16 cellular contexts compared by ENCODE assay signal in genomic region chr9:8114826-8115225, GRCh38.
DNase-seq lines count a peak whose midpoint lies in the region; ATAC-seq lines count a peak whose summit lies in the region.
"Had no signal": no experiment of that assay in that cellular context is flagged by ENCODE, and none has a peak within 500 bp of the region (broad histone marks: within the 10 kb centered on the region; RNA-seq: fewer than 3 reads in every experiment).

No MANE protein-coding gene starts in this region.

- peaks cover 3% of the 10 kb centered on the region for H3K9me3 Mint-ChIP-seq in activated CD8-positive, alpha-beta memory T cell treated with anti-CD3 and anti-CD28 coated beads, Interleukin-2, amount 10 ng/mL, durations not matched to agents 7 days and 5 days (ENCODE audit: low read depth)
- H3K9me3 Mint-ChIP-seq in activated naive CD8-positive, alpha-beta T cell treated with anti-CD3 and anti-CD28 coated beads, Interleukin-2, amount 50 U/mL, for 24 hours = peaks cover 4% of the 10 kb centered on the region
- H3K9me3 Mint-ChIP-seq in activated naive CD8-positive, alpha-beta T cell treated with anti-CD3 and anti-CD28 coated beads for 36 hours = no peaks in the 10 kb centered on the region
- H3K9me3 Mint-ChIP-seq in dendritic cell treated with granulocyte-macrophage colony-stimulating factor and Interleukin-4, amounts not matched to agents 40 ng/mL and 50 ng/mL, for 4 days = peaks cover 9% of the 10 kb centered on the region
- no peaks in the 10 kb centered on the region for H3K9me3 Mint-ChIP-seq in stimulated activated naive CD8-positive, alpha-beta T cell treated with anti-CD3 and anti-CD28 coated beads, Interleukin-15, Interleukin-2, amounts not matched to agents 100 ng/mL and 50 ng/mL, for 24 hours
- H3K9me3 Mint-ChIP-seq: CD4-positive, alpha-beta T cell had no signal

- no peaks in the 10 kb centered on the region for H3K36me3 Mint-ChIP-seq in activated CD8-positive, alpha-beta memory T cell treated with anti-CD3 and anti-CD28 coated beads, Interleukin-2, amount 10 ng/mL, durations not matched to agents 7 days and 5 days
- H3K36me3 Mint-ChIP-seq in activated naive CD8-positive, alpha-beta T cell treated with anti-CD3 and anti-CD28 coated beads, Interleukin-2, amount 50 U/mL, for 24 hours (ENCODE audit: low read depth) = no peaks in the 10 kb centered on the region
- H3K36me3 Mint-ChIP-seq in activated naive CD8-positive, alpha-beta T cell treated with anti-CD3 and anti-CD28 coated beads for 36 hours = no peaks in the 10 kb centered on the region
- no peaks in the 10 kb centered on the region for H3K36me3 Mint-ChIP-seq in dendritic cell treated with granulocyte-macrophage colony-stimulating factor and Interleukin-4, amounts not matched to agents 40 ng/mL and 50 ng/mL, for 4 days (ENCODE audit: low read depth)
- H3K36me3 Mint-ChIP-seq in stimulated activated naive CD8-positive, alpha-beta T cell treated with anti-CD3 and anti-CD28 coated beads, Interleukin-15, Interleukin-2, amounts not matched to agents 100 ng/mL and 50 ng/mL, for 24 hours (ENCODE audit: low read depth) = no peaks in the 10 kb centered on the region

- H3K4me1 Mint-ChIP-seq in activated CD8-positive, alpha-beta memory T cell treated with anti-CD3 and anti-CD28 coated beads, Interleukin-2, amount 10 ng/mL, durations not matched to agents 7 days and 5 days = peaks cover 16% of the 10 kb centered on the region
- peaks cover 18% of the 10 kb centered on the region for H3K4me1 Mint-ChIP-seq in activated naive CD8-positive, alpha-beta T cell treated with anti-CD3 and anti-CD28 coated beads, Interleukin-2, amount 50 U/mL, for 24 hours
- H3K4me1 Mint-ChIP-seq in activated naive CD8-positive, alpha-beta T cell treated with anti-CD3 and anti-CD28 coated beads for 36 hours = peaks cover 11% of the 10 kb centered on the region
- peaks cover 23% of the 10 kb centered on the region for H3K4me1 Mint-ChIP-seq in dendritic cell treated with granulocyte-macrophage colony-stimulating factor and Interleukin-4, amounts not matched to agents 40 ng/mL and 50 ng/mL, for 4 days (ENCODE audit: low read depth)
- peaks cover 18% of the 10 kb centered on the region for H3K4me1 Mint-ChIP-seq in stimulated activated naive CD8-positive, alpha-beta T cell treated with anti-CD3 and anti-CD28 coated beads, Interleukin-15, Interleukin-2, amounts not matched to agents 100 ng/mL and 50 ng/mL, for 24 hours (ENCODE audit: low read depth)

- intact Hi-C loops in dendritic cell treated with granulocyte-macrophage colony-stimulating factor and Interleukin-4, amounts not matched to agents 40 ng/mL and 50 ng/mL, for 4 days (cut with micrococcal nuclease) = no loop called here

- H3K4me3 Mint-ChIP-seq in activated CD8-positive, alpha-beta memory T cell treated with anti-CD3 and anti-CD28 coated beads, Interleukin-2, amount 10 ng/mL, durations not matched to agents 7 days and 5 days = no peak overlapping the region
- no peak overlapping the region for H3K4me3 Mint-ChIP-seq in activated naive CD8-positive, alpha-beta T cell treated with anti-CD3 and anti-CD28 coated beads, Interleukin-2, amount 50 U/mL, for 24 hours
- no peak overlapping the region for H3K4me3 Mint-ChIP-seq in activated naive CD8-positive, alpha-beta T cell treated with anti-CD3 and anti-CD28 coated beads for 36 hours
- H3K4me3 Mint-ChIP-seq in dendritic cell treated with granulocyte-macrophage colony-stimulating factor and Interleukin-4, amounts not matched to agents 40 ng/mL and 50 ng/mL, for 4 days = no peak overlapping the region
- no peak overlapping the region for H3K4me3 Mint-ChIP-seq in stimulated activated naive CD8-positive, alpha-beta T cell treated with anti-CD3 and anti-CD28 coated beads, Interleukin-15, Interleukin-2, amounts not matched to agents 100 ng/mL and 50 ng/mL, for 24 hours
- H3K4me3 Mint-ChIP-seq: B cell; CD4-positive, alpha-beta T cell had no signal

- no peak for DNase-seq in activated CD8-positive, alpha-beta memory T cell treated with anti-CD3 and anti-CD28 coated beads, Interleukin-2, amount 10 ng/mL, durations not matched to agents 7 days and 5 days
- no peak for DNase-seq in activated CD8-positive, alpha-beta memory T cell treated with anti-CD3 and anti-CD28 coated beads, Interleukin-2, amount 50 U/mL, for 4 hours
- no peak for DNase-seq in activated naive CD8-positive, alpha-beta T cell treated with anti-CD3 and anti-CD28 coated beads, Interleukin-2, amount 50 U/mL, for 24 hours
- no peak for DNase-seq in activated naive CD8-positive, alpha-beta T cell treated with anti-CD3 and anti-CD28 coated beads for 36 hours
- no peak for DNase-seq in stimulated activated CD4-positive, alpha-beta T cell treated with anti-CD3 and anti-CD28 coated beads, Interleukin-4, amount 100 ng/mL, for 1 hour
- DNase-seq in DMS 273 (lab: John Stamatoyannopoulos, UW; ENCODE audit: unreplicated experiment) = no peak
- DNase-seq: C1 segment of cervical spinal cord; Calu3; CD4-positive, alpha-beta T cell; DMS79; GM23248 had no signal

- no peaks in the 10 kb centered on the region for H3K27me3 Mint-ChIP-seq in activated CD8-positive, alpha-beta memory T cell treated with anti-CD3 and anti-CD28 coated beads, Interleukin-2, amount 10 ng/mL, durations not matched to agents 7 days and 5 days
- no peaks in the 10 kb centered on the region for H3K27me3 Mint-ChIP-seq in activated naive CD8-positive, alpha-beta T cell treated with anti-CD3 and anti-CD28 coated beads, Interleukin-2, amount 50 U/mL, for 24 hours
- H3K27me3 Mint-ChIP-seq in activated naive CD8-positive, alpha-beta T cell treated with anti-CD3 and anti-CD28 coated beads for 36 hours = no peaks in the 10 kb centered on the region
- no peaks in the 10 kb centered on the region for H3K27me3 Mint-ChIP-seq in dendritic cell treated with granulocyte-macrophage colony-stimulating factor and Interleukin-4, amounts not matched to agents 40 ng/mL and 50 ng/mL, for 4 days
- H3K27me3 Mint-ChIP-seq in stimulated activated naive CD8-positive, alpha-beta T cell treated with anti-CD3 and anti-CD28 coated beads, Interleukin-15, Interleukin-2, amounts not matched to agents 100 ng/mL and 50 ng/mL, for 24 hours = no peaks in the 10 kb centered on the region
- H3K27me3 Mint-ChIP-seq: B cell; CD4-positive, alpha-beta T cell had no signal

- H3K27ac Mint-ChIP-seq in activated CD8-positive, alpha-beta memory T cell treated with anti-CD3 and anti-CD28 coated beads, Interleukin-2, amount 10 ng/mL, durations not matched to agents 7 days and 5 days = no peak overlapping the region
- H3K27ac Mint-ChIP-seq in activated naive CD8-positive, alpha-beta T cell treated with anti-CD3 and anti-CD28 coated beads, Interleukin-2, amount 50 U/mL, for 24 hours = peak overlapping the region; percentile 71
- no peak overlapping the region for H3K27ac Mint-ChIP-seq in activated naive CD8-positive, alpha-beta T cell treated with anti-CD3 and anti-CD28 coated beads for 36 hours
- H3K27ac Mint-ChIP-seq in dendritic cell treated with granulocyte-macrophage colony-stimulating factor and Interleukin-4, amounts not matched to agents 40 ng/mL and 50 ng/mL, for 4 days = peak overlapping the region; percentile 82
- peak overlapping the region; percentile 42 for H3K27ac Mint-ChIP-seq in stimulated activated naive CD8-positive, alpha-beta T cell treated with anti-CD3 and anti-CD28 coated beads, Interleukin-15, Interleukin-2, amounts not matched to agents 100 ng/mL and 50 ng/mL, for 24 hours
- H3K27ac Mint-ChIP-seq: B cell; CD4-positive, alpha-beta T cell had no signal

- peak; percentile 64 for ATAC-seq in activated CD8-positive, alpha-beta memory T cell treated with anti-CD3 and anti-CD28 coated beads, Interleukin-2, amount 10 ng/mL, durations not matched to agents 7 days and 5 days
- ATAC-seq in activated naive CD8-positive, alpha-beta T cell treated with anti-CD3 and anti-CD28 coated beads, Interleukin-2, amount 50 U/mL, for 24 hours = peak; percentile 73
- ATAC-seq: GM12878, HCT116 had no signal

- CTCF ChIA-PET in activated CD8-positive, alpha-beta memory T cell treated with anti-CD3 and anti-CD28 coated beads, Interleukin-2, amount 10 ng/mL, durations not matched to agents 7 days and 5 days (lab: Charles Lee) = no interaction called here

Comparison
In these comparisons a context has a peak if more than half of its experiments do, and no peak if none do; other contexts are left out.
1. H3K27ac Mint-ChIP-seq: peak in activated naive CD8-positive, alpha-beta T cell treated with anti-CD3 and anti-CD28 coated beads, Interleukin-2, amount 50 U/mL, for 24 hours (single experiment), dendritic cell treated with granulocyte-macrophage colony-stimulating factor and Interleukin-4, amounts not matched to agents 40 ng/mL and 50 ng/mL, for 4 days (single experiment) and stimulated activated naive CD8-positive, alpha-beta T cell treated with anti-CD3 and anti-CD28 coated beads, Interleukin-15, Interleukin-2, amounts not matched to agents 100 ng/mL and 50 ng/mL, for 24 hours (single experiment); none in activated CD8-positive, alpha-beta memory T cell treated with anti-CD3 and anti-CD28 coated beads, Interleukin-2, amount 10 ng/mL, durations not matched to agents 7 days and 5 days (single experiment) and activated naive CD8-positive, alpha-beta T cell treated with anti-CD3 and anti-CD28 coated beads for 36 hours (single experiment).